ENCODE assay signal across 25 cellular contexts in the genomic region with DNA sequence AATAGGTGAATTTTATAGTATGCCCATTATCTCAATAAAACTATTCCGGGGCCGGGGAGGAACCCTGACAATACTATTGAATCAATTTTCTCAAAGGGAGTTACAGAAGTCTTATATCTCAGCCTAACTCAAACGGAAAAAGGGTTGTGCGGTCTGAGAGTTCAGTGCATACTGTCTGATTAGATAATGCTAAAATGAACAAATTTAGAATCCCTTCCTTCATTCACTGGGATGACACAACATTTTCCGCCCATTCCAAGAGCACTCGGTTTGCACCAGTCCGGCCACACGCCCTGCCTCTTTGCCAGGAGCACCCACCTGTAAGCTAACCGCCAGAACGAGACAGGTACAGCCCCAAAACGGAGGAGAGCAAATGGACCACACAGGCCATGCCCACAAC.
"Had no signal": no experiment of that assay in that cellular context is flagged by ENCODE, and none has a peak within 500 bp of the region (broad histone marks: within the 10 kb centered on the region; RNA-seq: fewer than 3 reads in every experiment).

No MANE protein-coding gene starts in this region.

- FAIRE-seq: islet of Langerhans had no signal

- H3K27me3 ChIP-seq: breast epithelium, esophagus squamous epithelium, left lung, right lobe of liver, testis, transverse colon had no signal

- H3K36me3 ChIP-seq: breast epithelium had no signal

- H3K4me1 Mint-ChIP-seq: activated CD4-positive, alpha-beta T cell treated with anti-CD3 and anti-CD28 coated beads for 36 hours; activated naive CD4-positive, alpha-beta T cell treated with anti-CD3 and anti-CD28 coated beads, Interleukin-2, amount 50 U/mL, for 24 hours had no signal

- H3K4me3 ChIP-seq: breast epithelium, esophagus squamous epithelium, left lung, lower lobe of right lung, right lobe of liver, testis, transverse colon had no signal

- H3K4me3 Mint-ChIP-seq: activated CD4-positive, alpha-beta T cell treated with anti-CD3 and anti-CD28 coated beads for 36 hours; activated CD8-positive, alpha-beta memory T cell treated with anti-CD3 and anti-CD28 coated beads, Interleukin-2, amount 10 ng/mL, durations not matched to agents 7 days and 5 days; activated CD8-positive, alpha-beta T cell treated with anti-CD3 and anti-CD28 coated beads, Interleukin-2, amount 10 ng/mL, durations not matched to agents 7 days and 5 days; activated naive CD4-positive, alpha-beta T cell treated with anti-CD3 and anti-CD28 coated beads, Interleukin-2, amount 50 U/mL, for 24 hours; activated naive CD8-positive, alpha-beta T cell treated with anti-CD3 and anti-CD28 coated beads, Interleukin-2, amount 50 U/mL, for 24 hours; natural killer cell had no signal

- H3K27ac Mint-ChIP-seq: activated CD4-positive, alpha-beta T cell treated with anti-CD3 and anti-CD28 coated beads for 36 hours; activated CD8-positive, alpha-beta memory T cell treated with anti-CD3 and anti-CD28 coated beads, Interleukin-2, amount 10 ng/mL, durations not matched to agents 7 days and 5 days; activated CD8-positive, alpha-beta T cell treated with anti-CD3 and anti-CD28 coated beads, Interleukin-2, amount 10 ng/mL, durations not matched to agents 7 days and 5 days; activated naive CD4-positive, alpha-beta T cell treated with anti-CD3 and anti-CD28 coated beads, Interleukin-2, amount 50 U/mL, for 24 hours; activated naive CD8-positive, alpha-beta T cell treated with anti-CD3 and anti-CD28 coated beads, Interleukin-2, amount 50 U/mL, for 24 hours; activated T-helper 2 cell treated with anti-CD3 and anti-CD28 coated beads, Interferon-gamma antibody, Interleukin-2, Interleukin-4, amounts not matched to agents 10 μg/mL and 5 μg/mL and 100 μg/mL, durations not matched to agents 14 hours and 24 hours and 36 hours; natural killer cell; progenitor cell of endocrine pancreas had no signal

- H3K27me3 Mint-ChIP-seq: activated CD4-positive, alpha-beta T cell treated with anti-CD3 and anti-CD28 coated beads for 36 hours; activated CD8-positive, alpha-beta memory T cell treated with anti-CD3 and anti-CD28 coated beads, Interleukin-2, amount 10 ng/mL, durations not matched to agents 7 days and 5 days; activated naive CD4-positive, alpha-beta T cell treated with anti-CD3 and anti-CD28 coated beads, Interleukin-2, amount 50 U/mL, for 24 hours; activated naive CD8-positive, alpha-beta T cell treated with anti-CD3 and anti-CD28 coated beads, Interleukin-2, amount 50 U/mL, for 24 hours; progenitor cell of endocrine pancreas had no signal

- ATAC-seq: activated CD4-positive, alpha-beta T cell treated with anti-CD3 and anti-CD28 coated beads for 36 hours; activated CD8-positive, alpha-beta memory T cell treated with anti-CD3 and anti-CD28 coated beads, Interleukin-2, amount 10 ng/mL, durations not matched to agents 7 days and 5 days; activated CD8-positive, alpha-beta T cell treated with anti-CD3 and anti-CD28 coated beads, Interleukin-2, amount 10 ng/mL, durations not matched to agents 7 days and 5 days; activated naive CD8-positive, alpha-beta T cell treated with anti-CD3 and anti-CD28 coated beads, Interleukin-2, amount 50 U/mL, for 24 hours; left lung; lower lobe of right lung; natural killer cell; right lobe of liver; stimulated activated naive CD8-positive, alpha-beta T cell treated with anti-CD3 and anti-CD28 coated beads, Interleukin-15, Interleukin-2, amounts not matched to agents 100 U/mL and 50 U/mL, for 24 hours had no signal

- H3K9me3 ChIP-seq: breast epithelium, esophagus squamous epithelium, left lung, lower lobe of right lung, right lobe of liver, testis, transverse colon had no signal

- DNase-seq: activated CD4-positive, alpha-beta T cell treated with anti-CD3 and anti-CD28 coated beads for 36 hours; activated CD4-positive, CD25-positive, alpha-beta regulatory T cell; activated CD8-positive, alpha-beta memory T cell treated with anti-CD3 and anti-CD28 coated beads, Interleukin-2, amount 10 ng/mL, durations not matched to agents 7 days and 5 days; activated CD8-positive, alpha-beta T cell treated with anti-CD3 and anti-CD28 coated beads, Interleukin-2, amount 10 ng/mL, durations not matched to agents 7 days and 5 days; activated naive CD8-positive, alpha-beta T cell treated with anti-CD3 and anti-CD28 coated beads, Interleukin-2, amount 50 U/mL, for 24 hours; activated T-cell treated with anti-CD3 and anti-CD28 coated beads, Interleukin-2, amount 50 U/mL, for 48 hours; amygdala; central memory CD4-positive, alpha-beta T cell; esophagus squamous epithelium; foreskin melanocyte; left lung; lower lobe of right lung; mesendoderm; natural killer cell; right lobe of liver; stimulated activated CD4-positive, alpha-beta T cell treated with anti-CD3 and anti-CD28 coated beads, Interleukin-2, amount 100 ng/mL, for 48 hours; stimulated activated naive CD8-positive, alpha-beta T cell treated with anti-CD3 and anti-CD28 coated beads, Interleukin-15, Interleukin-2, amounts not matched to agents 100 U/mL and 50 U/mL, for 24 hours; T-helper 9 cell; testis; transverse colon had no signal

- H3K9me3 Mint-ChIP-seq: activated naive CD4-positive, alpha-beta T cell treated with anti-CD3 and anti-CD28 coated beads, Interleukin-2, amount 50 U/mL, for 24 hours; activated naive CD8-positive, alpha-beta T cell treated with anti-CD3 and anti-CD28 coated beads, Interleukin-2, amount 50 U/mL, for 24 hours; activated T-helper 2 cell treated with anti-CD3 and anti-CD28 coated beads, Interferon-gamma antibody, Interleukin-2, Interleukin-4, amounts not matched to agents 10 μg/mL and 5 μg/mL and 100 μg/mL, durations not matched to agents 14 hours and 24 hours and 36 hours; natural killer cell had no signal

- H3K27ac ChIP-seq: breast epithelium, esophagus squamous epithelium, left lung, lower lobe of right lung, right lobe of liver, testis, transverse colon had no signal

- H3K4me1 ChIP-seq: breast epithelium, right lobe of liver had no signal
